ENCODE assay signal across 18 cellular contexts in genomic region chr22:26667140-26667539, GRCh38. TPM values are rescaled to one million over a fixed set of nuclear protein-coding genes. Genes with fewer than 3 reads are reported as not detected.
DNase-seq lines count a peak whose midpoint lies in the region; ATAC-seq and TF ChIP-seq lines count a peak whose summit lies in the region.
"Had no signal": no experiment of that assay in that cellular context is flagged by ENCODE, and none has a peak within 500 bp of the region (broad histone marks: within the 10 kb centered on the region; RNA-seq: fewer than 3 reads in every experiment).

No MANE protein-coding gene starts in this region.

- H3K4me2 ChIP-seq in hepatocyte (no peak overlapping the region), OCI-LY7 (ENCODE audit: low read length) (no peak overlapping the region)

- H3K27ac ChIP-seq in hepatocyte (no peak overlapping the region), OCI-LY7 (ENCODE audit: low read depth, low read length, poor library complexity, severe bottlenecking) (no peak overlapping the region)
- H3K27ac ChIP-seq: GM23248 had no signal

- H3K4me3 Mint-ChIP-seq in stimulated activated naive CD8-positive, alpha-beta T cell treated with anti-CD3 and anti-CD28 coated beads, Interleukin-15, Interleukin-2, amounts not matched to agents 100 ng/mL and 50 ng/mL, for 24 hours, result no peak overlapping the region
- no peak overlapping the region for H3K4me3 Mint-ChIP-seq in stimulated activated naive CD8-positive, alpha-beta T cell treated with anti-CD3 and anti-CD28 coated beads, Interleukin-15, amount 100 ng/mL, for 72 hours
- peak overlapping the region; percentile 49 for H3K4me3 Mint-ChIP-seq in glutamatergic neuron (ENCODE audit: unreplicated experiment)

- peaks cover 3% of the 10 kb centered on the region for H3K4me1 ChIP-seq in hepatocyte (ENCODE audit: insufficient read depth)
- H3K4me1 ChIP-seq in OCI-LY7 (ENCODE audit: insufficient read depth, low read length, poor library complexity, severe bottlenecking), result peaks cover 95% of the 10 kb centered on the region

- no peaks in the 10 kb centered on the region for H3K36me3 ChIP-seq in hepatocyte (replicated peaks; ENCODE audit: insufficient read depth, low read depth)
- H3K36me3 ChIP-seq in OCI-LY7 (ENCODE audit: insufficient read depth, low read length), result no peaks in the 10 kb centered on the region

- intact Hi-C loops in OCI-LY7 (cut with micrococcal nuclease; ENCODE audit: unreplicated experiment), result no loop called here

- H3K27ac Mint-ChIP-seq in stimulated activated naive CD8-positive, alpha-beta T cell treated with anti-CD3 and anti-CD28 coated beads, Interleukin-15, Interleukin-2, amounts not matched to agents 100 ng/mL and 50 ng/mL, for 24 hours, result peak overlapping the region; percentile 59
- no peak overlapping the region for H3K27ac Mint-ChIP-seq in stimulated activated naive CD8-positive, alpha-beta T cell treated with anti-CD3 and anti-CD28 coated beads, Interleukin-15, amount 100 ng/mL, for 72 hours
- peak overlapping the region; percentile 96 for H3K27ac Mint-ChIP-seq in glutamatergic neuron (ENCODE audit: unreplicated experiment)

- peaks cover 8% of the 10 kb centered on the region for H3K27me3 ChIP-seq in hepatocyte

- TF ChIP-seq CTCF in glutamatergic neuron (IDR thresholded peaks at IDR 0.05; ENCODE audit: partially characterized antibody, unreplicated experiment), result no peak
- no peak for TF ChIP-seq CTCF in hepatocyte (IDR thresholded peaks at IDR 0.05; ENCODE audit: poor library complexity)
- TF ChIP-seq CTCF in OCI-LY7 (conservative IDR thresholded peaks at IDR 0.05; ENCODE audit: low read length), result no peak

- no peak for DNase-seq in stimulated activated naive CD8-positive, alpha-beta T cell treated with anti-CD3 and anti-CD28 coated beads, Interleukin-15, amount 100 ng/mL, for 72 hours
- DNase-seq in NCI-H2171 (lab: John Stamatoyannopoulos, UW) (peak; percentile 42), glutamatergic neuron (no peak), hepatocyte (ENCODE audit: low spot score) (no peak), OCI-LY7 (ENCODE audit: low spot score) (no peak), NCI-H2227 treated with DMSO at 0.1 percent for 48 hours (lab: John Stamatoyannopoulos, UW) (no peak)
- DNase-seq: C1 segment of cervical spinal cord, Calu3, DND-41, GM23248, NCI-H1417, NCI-H2081 treated with DMSO at 0.1 percent for 48 hours, NCI-H446, NCI-H748 treated with DMSO at 0.1 percent for 48 hours, SHP77 had no signal

- CTCF ChIA-PET in OCI-LY7 (lab: Charles Lee; ENCODE audit: unreplicated experiment), result interaction anchor here (0.6 to 0.9 kb wide), 2 partner anchors 8 to 171 kb away, joined by 3 read pairs; no protein-coding TSS in a partner anchor

- no peak overlapping the region for H2AFZ ChIP-seq in hepatocyte
- H2AFZ ChIP-seq in OCI-LY7 (ENCODE audit: low read length), result no peak overlapping the region
- H2AFZ ChIP-seq: GM23248 had no signal

- no peak for ATAC-seq in stimulated activated naive CD8-positive, alpha-beta T cell treated with anti-CD3 and anti-CD28 coated beads, Interleukin-15, amount 100 ng/mL, for 72 hours
- ATAC-seq: Panc1, SK-N-SH treated with all-trans-retinoic acid at 6 μM for 48 hours had no signal

- no peaks in the 10 kb centered on the region for H3K27me3 Mint-ChIP-seq in stimulated activated naive CD8-positive, alpha-beta T cell treated with anti-CD3 and anti-CD28 coated beads, Interleukin-15, Interleukin-2, amounts not matched to agents 100 ng/mL and 50 ng/mL, for 24 hours
- H3K27me3 Mint-ChIP-seq in stimulated activated naive CD8-positive, alpha-beta T cell treated with anti-CD3 and anti-CD28 coated beads, Interleukin-15, amount 100 ng/mL, for 72 hours, result no peaks in the 10 kb centered on the region
- H3K27me3 Mint-ChIP-seq in glutamatergic neuron (ENCODE audit: unreplicated experiment), result peaks cover 18% of the 10 kb centered on the region

- H3K4me3 ChIP-seq in hepatocyte, result no peak overlapping the region
- no peak overlapping the region for H3K4me3 ChIP-seq in OCI-LY7 (ENCODE audit: low read depth, low read length, poor library complexity, severe bottlenecking)
- H3K4me3 ChIP-seq: GM23248 had no signal

- H3K79me2 ChIP-seq in hepatocyte (no peaks in the 10 kb centered on the region), OCI-LY7 (ENCODE audit: insufficient read depth, low read depth, low read length) (no peaks in the 10 kb centered on the region; the same call in 1 of the 2 replicates)

- POLR2A ChIA-PET in OCI-LY7 (lab: Charles Lee), result interaction anchor here (1.0 kb wide), 1 partner anchor 184 kb away, joined by 3 read pairs; no protein-coding TSS in a partner anchor

- H3K9me3 ChIP-seq in hepatocyte (ENCODE audit: low read depth) (no peaks in the 10 kb centered on the region), OCI-LY7 (ENCODE audit: low read length) (no peaks in the 10 kb centered on the region)

- BruUV-seq in OCI-LY7 (replicated peaks; lab: Mats Ljungman, UMichigan), result no TSS peak

- H3K9me3 Mint-ChIP-seq in stimulated activated naive CD8-positive, alpha-beta T cell treated with anti-CD3 and anti-CD28 coated beads, Interleukin-15, Interleukin-2, amounts not matched to agents 100 ng/mL and 50 ng/mL, for 24 hours, result no peaks in the 10 kb centered on the region
- no peaks in the 10 kb centered on the region for H3K9me3 Mint-ChIP-seq in stimulated activated naive CD8-positive, alpha-beta T cell treated with anti-CD3 and anti-CD28 coated beads, Interleukin-15, amount 100 ng/mL, for 72 hours
- H3K9me3 Mint-ChIP-seq in glutamatergic neuron (ENCODE audit: unreplicated experiment), result peaks cover 18% of the 10 kb centered on the region

- H3K9me2 ChIP-seq in hepatocyte (replicated peaks; ENCODE audit: insufficient read depth) (no peaks in the 10 kb centered on the region), OCI-LY7 (ENCODE audit: insufficient read depth, low read length) (no peaks in the 10 kb centered on the region)

- peaks cover 64% of the 10 kb centered on the region for H3K4me1 Mint-ChIP-seq in stimulated activated naive CD8-positive, alpha-beta T cell treated with anti-CD3 and anti-CD28 coated beads, Interleukin-15, Interleukin-2, amounts not matched to agents 100 ng/mL and 50 ng/mL, for 24 hours (ENCODE audit: low read depth)
- peaks cover 76% of the 10 kb centered on the region for H3K4me1 Mint-ChIP-seq in stimulated activated naive CD8-positive, alpha-beta T cell treated with anti-CD3 and anti-CD28 coated beads, Interleukin-15, amount 100 ng/mL, for 72 hours
- peaks cover 64% of the 10 kb centered on the region for H3K4me1 Mint-ChIP-seq in glutamatergic neuron (ENCODE audit: low read depth, unreplicated experiment)

- WGBS in hepatocyte (ENCODE audit: low lambda C conversion rate, missing lambda C conversion rate), result 87% methylated on average over 11 of the region's 13 CpGs

- H3K36me3 Mint-ChIP-seq in stimulated activated naive CD8-positive, alpha-beta T cell treated with anti-CD3 and anti-CD28 coated beads, Interleukin-15, Interleukin-2, amounts not matched to agents 100 ng/mL and 50 ng/mL, for 24 hours (ENCODE audit: low read depth), result no peaks in the 10 kb centered on the region
- H3K36me3 Mint-ChIP-seq in glutamatergic neuron (ENCODE audit: unreplicated experiment), result no peaks in the 10 kb centered on the region

- H4K20me1 ChIP-seq in hepatocyte (ENCODE audit: insufficient read depth, poor library complexity, severe bottlenecking) (no peaks in the 10 kb centered on the region), OCI-LY7 (ENCODE audit: insufficient read depth, low read length) (no peaks in the 10 kb centered on the region)

RNA-seq across cellular contexts. Expression of gene MIAT, which starts 9.8 kb away (rescaled TPM):
- 1,100 TPM for total RNA-seq in glutamatergic neuron (ENCODE audit: unreplicated experiment)
- 1.00 and 1.1 TPM in 2 replicates for total RNA-seq in hepatocyte
- polyA plus RNA-seq in hepatocyte, result 0.51 and 1.9 TPM in 2 replicates
- total RNA-seq in OCI-LY7 (2014; rRNA removed; shearing (Covaris generic)), result 8.7 and 11.8 TPM in 2 replicates
- total RNA-seq in OCI-LY7 (2022), result 4.1 and 5.2 TPM in 2 replicates

RNA-seq across cellular contexts. Expression of gene CRYBA4, which starts 45.4 kb away (rescaled TPM):
- total RNA-seq in glutamatergic neuron (ENCODE audit: unreplicated experiment) (not detected), hepatocyte (not detected in 2 replicates), OCI-LY7 (2022) (1.3 TPM in 1 of 2 replicates, not detected in the other)
- not detected in 2 replicates for polyA plus RNA-seq in hepatocyte
- 3.2 TPM in 1 of 2 replicates, not detected in the other for total RNA-seq in OCI-LY7 (2014; rRNA removed; shearing (Covaris generic))
- total RNA-seq: Calu3, GM23248 had no signal
- polyA plus RNA-seq: GM23248 had no signal

RNA-seq across cellular contexts. Expression of gene CRYBB1, which starts 49.3 kb away (rescaled TPM):
- not detected for total RNA-seq in glutamatergic neuron (ENCODE audit: unreplicated experiment)
- total RNA-seq in hepatocyte, result not detected in 2 replicates
- 0.79 TPM in 1 of 2 replicates, not detected in the other for polyA plus RNA-seq in hepatocyte
- 0.21 and 0.35 TPM in 2 replicates for total RNA-seq in OCI-LY7 (2014; rRNA removed; shearing (Covaris generic))
- total RNA-seq in OCI-LY7 (2022), result 0.61 TPM in 1 of 2 replicates, not detected in the other
- total RNA-seq: Calu3, GM23248 had no signal
- polyA plus RNA-seq: GM23248 had no signal

Comparison
In these comparisons a context has a peak if more than half of its experiments do, and no peak if none do; other contexts are left out.
1. H3K27ac Mint-ChIP-seq: peak in stimulated activated naive CD8-positive, alpha-beta T cell treated with anti-CD3 and anti-CD28 coated beads, Interleukin-15, Interleukin-2, amounts not matched to agents 100 ng/mL and 50 ng/mL, for 24 hours (single experiment) and glutamatergic neuron (single experiment); none in stimulated activated naive CD8-positive, alpha-beta T cell treated with anti-CD3 and anti-CD28 coated beads, Interleukin-15, amount 100 ng/mL, for 72 hours (0 of 2).
2. RNA of gene MIAT, which starts 9.8 kb away (total RNA-seq): 1,100 TPM in glutamatergic neuron (single experiment); 4.1 to 11.8 TPM in OCI-LY7 and 1.00 to 1.1 TPM in hepatocyte; every median in the first group is over 10 times any median in the second.